ENCODE assay signal across 17 cellular contexts in the genomic region with DNA sequence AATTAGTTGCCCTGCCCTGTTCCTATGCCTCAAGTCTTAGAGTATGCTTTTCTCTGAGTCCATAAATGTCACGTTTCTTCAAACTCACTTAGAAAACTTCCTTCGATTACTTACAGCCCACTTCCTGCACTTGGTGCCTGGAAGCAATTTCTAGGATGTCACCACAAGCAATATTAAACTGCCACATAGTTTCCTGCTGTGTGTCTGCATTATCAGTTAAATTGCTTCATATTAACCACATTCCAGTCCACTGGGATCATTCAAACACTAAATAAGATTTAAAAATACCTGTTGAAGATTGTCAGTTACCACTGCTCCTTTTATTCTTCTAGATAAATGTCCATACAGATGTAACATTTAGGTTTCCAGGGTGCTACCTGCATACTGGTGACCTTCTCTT. TPM values are rescaled to one million over a fixed set of nuclear protein-coding genes. Genes with fewer than 3 reads are reported as not detected.
DNase-seq lines count a peak whose midpoint lies in the region; ATAC-seq, FAIRE-seq and TF ChIP-seq lines count a peak whose summit lies in the region.
"Had no signal": no experiment of that assay in that cellular context is flagged by ENCODE, and none has a peak within 500 bp of the region (broad histone marks: within the 10 kb centered on the region; RNA-seq: fewer than 3 reads in every experiment).

No MANE protein-coding gene starts in this region.

- H3K27ac ChIP-seq in VCaP (peak overlapping the region; percentile 86; the same call in 1 of the 2 replicates), smooth muscle cell (ENCODE audit: low read depth) (peak overlapping the region; percentile 6)
- H3K27ac ChIP-seq: body of pancreas, thoracic aorta, WERI-Rb-1 had no signal

- DNase-seq in H54 (ENCODE audit: insufficient read length, low spot score), result no peak
- peak; percentile 35 for DNase-seq in NCI-H226
- DNase-seq in smooth muscle cell (lab: John Stamatoyannopoulos, UW; ENCODE audit: unreplicated experiment), result no peak
- DNase-seq in stimulated activated CD4-positive, alpha-beta T cell treated with anti-CD3 and anti-CD28 coated beads, Interleukin-2, amount 100 ng/mL, for 24 hours, result no peak
- DNase-seq: activated gamma-delta T cell treated with Interleukin-2 at 50 U/mL for 16 hours; body of pancreas; COR-L47; dermis blood vessel endothelial cell; naive thymus-derived CD4-positive, alpha-beta T cell; NCI-H2081; NCI-H748 treated with DMSO at 0.1 percent for 48 hours; SHP77; WERI-Rb-1 had no signal

- H3K9me3 Mint-ChIP-seq in stimulated activated memory B cell treated with anti-CD40 and anti-IgM and Interleukin-4, amounts not matched to agents 10 μg/mL and 1 μg/mL and 100 μg/mL, for 72 hours, result peaks cover 2% of the 10 kb centered on the region

- H3K9ac ChIP-seq in smooth muscle cell (ENCODE audit: low read depth), result no peak overlapping the region

- no peak overlapping the region for H3K4me3 Mint-ChIP-seq in stimulated activated memory B cell treated with anti-CD40 and anti-IgM and Interleukin-4, amounts not matched to agents 10 μg/mL and 1 μg/mL and 100 μg/mL, for 72 hours
- H3K4me3 Mint-ChIP-seq: naive thymus-derived CD4-positive, alpha-beta T cell had no signal

- ATAC-seq in HG02759 (IDR thresholded peaks at IDR 0.05; ENCODE audit: unreplicated experiment), result no peak
- ATAC-seq in stimulated activated memory B cell treated with anti-CD40 and anti-IgM and Interleukin-4, amounts not matched to agents 10 μg/mL and 1 μg/mL and 100 μg/mL, for 72 hours, result no peak
- ATAC-seq: body of pancreas; naive thymus-derived CD4-positive, alpha-beta T cell had no signal

- peaks cover 13% of the 10 kb centered on the region for H3K79me2 ChIP-seq in smooth muscle cell (ENCODE audit: low read depth)

- FAIRE-seq in H54 (lab: Jason Lieb, UNC), result peak; percentile 48

- no peak overlapping the region for H3K4me3 ChIP-seq in smooth muscle cell
- H3K4me3 ChIP-seq: body of pancreas, thoracic aorta had no signal

- no peaks in the 10 kb centered on the region for H3K27me3 ChIP-seq in smooth muscle cell (ENCODE audit: low read depth)
- H3K27me3 ChIP-seq: body of pancreas had no signal

- peaks cover 59% of the 10 kb centered on the region for H4K20me1 ChIP-seq in smooth muscle cell (ENCODE audit: low read depth)

- no peak overlapping the region for H2AFZ ChIP-seq in smooth muscle cell (ENCODE audit: low read depth)

- peaks cover 27% of the 10 kb centered on the region for H3K4me1 Mint-ChIP-seq in stimulated activated memory B cell treated with anti-CD40 and anti-IgM and Interleukin-4, amounts not matched to agents 10 μg/mL and 1 μg/mL and 100 μg/mL, for 72 hours

- no peaks in the 10 kb centered on the region for H3K36me3 ChIP-seq in smooth muscle cell (ENCODE audit: low read depth)
- H3K36me3 ChIP-seq: thoracic aorta had no signal

- peak overlapping the region; percentile 1 for H3K4me2 ChIP-seq in smooth muscle cell

- H3K27me3 Mint-ChIP-seq in stimulated activated memory B cell treated with anti-CD40 and anti-IgM and Interleukin-4, amounts not matched to agents 10 μg/mL and 1 μg/mL and 100 μg/mL, for 72 hours, result no peaks in the 10 kb centered on the region
- H3K27me3 Mint-ChIP-seq: naive thymus-derived CD4-positive, alpha-beta T cell had no signal

- H3K36me3 Mint-ChIP-seq in stimulated activated memory B cell treated with anti-CD40 and anti-IgM and Interleukin-4, amounts not matched to agents 10 μg/mL and 1 μg/mL and 100 μg/mL, for 72 hours, result peaks cover 19% of the 10 kb centered on the region

- TF ChIP-seq CTCF in VCaP (conservative IDR thresholded peaks at IDR 0.05), result no peak
- TF ChIP-seq CTCF in smooth muscle cell (IDR thresholded peaks at IDR 0.05; ENCODE audit: borderline replicate concordance, insufficient read depth, poor library complexity, severe bottlenecking), result no peak

- no peak for TF ChIP-seq POLR2A in H54 (IDR thresholded peaks at IDR 0.05; ENCODE audit: low read depth, low read length)

- no peak overlapping the region for H3K27ac Mint-ChIP-seq in stimulated activated memory B cell treated with anti-CD40 and anti-IgM and Interleukin-4, amounts not matched to agents 10 μg/mL and 1 μg/mL and 100 μg/mL, for 72 hours

- H3K4me1 ChIP-seq in smooth muscle cell (ENCODE audit: low read depth), result peaks cover 17% of the 10 kb centered on the region

- H3F3A ChIP-seq in smooth muscle cell (ENCODE audit: low read depth), result peaks cover 10% of the 10 kb centered on the region

- no peaks in the 10 kb centered on the region for H3K9me3 ChIP-seq in smooth muscle cell (replicated peaks; ENCODE audit: low read depth)
- H3K9me3 ChIP-seq: body of pancreas, thoracic aorta had no signal

- WGBS in smooth muscle cell (ENCODE audit: low lambda C conversion rate), result 24% methylated on average over 2 of the region's 2 CpGs

RNA-seq across cellular contexts. Expression of a gene that starts 4.1 kb away (rescaled TPM):
- total RNA-seq in smooth muscle cell, result 17.3 and 20.2 TPM in 2 replicates
- 8.1 and 16.8 TPM in 2 replicates for polyA plus RNA-seq in smooth muscle cell
